ENCODE assay signal across 8 cellular contexts in genomic region chr11:33699515-33700424, GRCh38. TPM values are rescaled to one million over a fixed set of nuclear protein-coding genes. Genes with fewer than 3 reads are reported as not detected.
DNase-seq lines count a peak whose midpoint lies in the region; ATAC-seq and TF ChIP-seq lines count a peak whose summit lies in the region.

No MANE protein-coding gene starts in this region.

- H3K27ac Mint-ChIP-seq in activated T-cell treated with anti-CD3 and anti-CD28 coated beads, Interleukin-2, amount 50 U/mL, for 72 hours: no peak overlapping the region

- peaks cover 15% of the 10 kb centered on the region for H3K4me1 Mint-ChIP-seq in activated T-cell treated with anti-CD3 and anti-CD28 coated beads, Interleukin-2, amount 50 U/mL, for 72 hours (ENCODE audit: low read depth)

- TF ChIP-seq POLR2A in body of pancreas (IDR thresholded peaks at IDR 0.05) (peak in 1 of 3 donors; percentile 13), lower leg skin (IDR thresholded peaks at IDR 0.05) (no peak), upper lobe of left lung (IDR thresholded peaks at IDR 0.05) (no peak)

- TF ChIP-seq CTCF in body of pancreas (IDR thresholded peaks at IDR 0.05) (no peak), lower leg skin (IDR thresholded peaks at IDR 0.05) (peak in 1 of 3 donors; percentile 14), upper lobe of left lung (IDR thresholded peaks at IDR 0.05) (no peak)

- H3K27me3 ChIP-seq in body of pancreas (no peaks in the 10 kb centered on the region), upper lobe of left lung (no peaks in the 10 kb centered on the region)

- H3K9me3 ChIP-seq in body of pancreas (no peaks in the 10 kb centered on the region), upper lobe of left lung (no peaks in the 10 kb centered on the region)

- H3K36me3 ChIP-seq in body of pancreas (replicated peaks in 1 of 2; ENCODE audit: insufficient read depth in 1 of 2, low read depth in 2 of 2): no peaks in the 10 kb centered on the region
- H3K36me3 ChIP-seq in upper lobe of left lung: no peaks in the 10 kb centered on the region

- no peak for ATAC-seq in activated T-cell treated with anti-CD3 and anti-CD28 coated beads, Interleukin-2, amount 50 U/mL, for 72 hours (replicated peaks in 1 of 2)
- ATAC-seq in body of pancreas (no peak), upper lobe of left lung (ENCODE audit: low FRiP score in 2 of 2) (no peak), HG03175 (IDR thresholded peaks at IDR 0.05; ENCODE audit: unreplicated experiment) (no peak)

- no peaks in the 10 kb centered on the region for H3K9me3 Mint-ChIP-seq in activated T-cell treated with anti-CD3 and anti-CD28 coated beads, Interleukin-2, amount 50 U/mL, for 72 hours

- H3K36me3 Mint-ChIP-seq in activated T-cell treated with anti-CD3 and anti-CD28 coated beads, Interleukin-2, amount 50 U/mL, for 72 hours (ENCODE audit: insufficient read depth in 2 of 2): no peaks in the 10 kb centered on the region

- 53 to 82% methylated on average over 17 to 31 of the region's 31 CpGs for WGBS in body of pancreas, 2 donors
- 51 to 53% methylated on average over 26 to 31 of the region's 31 CpGs for WGBS in lower leg skin, 2 donors
- WGBS in upper lobe of left lung, 2 donors: 56 to 66% methylated on average over 19 to 30 of the region's 31 CpGs

- peak overlapping the region; percentile 78 to 88 (median 81) for H3K27ac ChIP-seq in body of pancreas
- peak overlapping the region; percentile 83 to 90 (median 89) for H3K27ac ChIP-seq in upper lobe of left lung

- TF ChIP-seq EP300 in upper lobe of left lung (IDR thresholded peaks at IDR 0.05): no peak

- peaks cover 37% of the 10 kb centered on the region for H3K27me3 Mint-ChIP-seq in activated T-cell treated with anti-CD3 and anti-CD28 coated beads, Interleukin-2, amount 50 U/mL, for 72 hours (ENCODE audit: low read depth)

- peak overlapping the region; percentile 77 to 85 for H3K4me3 Mint-ChIP-seq in activated T-cell treated with anti-CD3 and anti-CD28 coated beads, Interleukin-2, amount 50 U/mL, for 72 hours

- intact Hi-C loops in body of pancreas (cut with DNase I) (no loop called here), lower leg skin (cut with DNase I; ENCODE audit: low total_unique reads) (no loop called here)

- peaks cover 79% of the 10 kb centered on the region for H3K4me1 ChIP-seq in body of pancreas
- peaks cover 44 to 80% (median 65%) of the 10 kb centered on the region in 4 donors for H3K4me1 ChIP-seq in upper lobe of left lung

- no peak overlapping the region for H3K4me3 ChIP-seq in body of pancreas
- peak overlapping the region; percentile 4 for H3K4me3 ChIP-seq in lower leg skin (ENCODE audit: low read depth, poor library complexity, severe bottlenecking)
- H3K4me3 ChIP-seq in upper lobe of left lung: peak overlapping the region in 3 of 4 donors; percentile 42 to 66 (median 61)

- no peak for DNase-seq in activated T-cell treated with anti-CD3 and anti-CD28 coated beads, Interleukin-2, amount 50 U/mL, for 72 hours
- DNase-seq in activated T-cell treated with anti-CD3 and anti-CD28 coated beads for 4 hours: no peak
- peak; percentile 27 to 43 (median 30) for DNase-seq in body of pancreas
- DNase-seq in lower leg skin (ENCODE audit: low spot score in 2 of 2): peak in 1 of 2 donors; percentile 93
- peak in 1 of 2 donors; percentile 25 for DNase-seq in upper lobe of left lung
- DNase-seq in COLO829 (ENCODE audit: low spot score): no peak
- DNase-seq in GF-D8 (lab: John Stamatoyannopoulos, UW): no peak

RNA-seq across cellular contexts. Expression of gene C11orf91, which starts 0.9 kb away (rescaled TPM):
- total RNA-seq in activated T-cell treated with anti-CD3 and anti-CD28 coated beads, Interleukin-2, amount 50 U/mL, for 72 hours: not detected
- total RNA-seq in body of pancreas (not detected), lower leg skin (under 1 TPM in 1 of 4 donors, not detected in 3; 0.49 TPM), upper lobe of left lung (1 to 10 TPM in 1 of 6 donors, under 1 TPM in 1, not detected in 4; 0.77 to 1.3 TPM)

RNA-seq across cellular contexts. Expression of gene CD59, which starts 36.5 kb away (rescaled TPM):
- total RNA-seq in activated T-cell treated with anti-CD3 and anti-CD28 coated beads, Interleukin-2, amount 50 U/mL, for 72 hours: 10 to 100 TPM; 10.0 to 35.5 TPM
- total RNA-seq in body of pancreas (100 to 1,000 TPM in 1 of 2 donors, 10 to 100 TPM in 1; 68.2 to 194 TPM), lower leg skin (100 to 1,000 TPM; 222 to 444 (median 324) TPM), upper lobe of left lung (100 to 1,000 TPM in 5 of 6 donors, 10 to 100 TPM in 1; 57.6 to 914 (median 315) TPM)

Comparison
In these comparisons a context has a peak if more than half of its experiments do, and no peak if none do; other contexts are left out.
1. DNase-seq: peak in body of pancreas (4 of 4); none in activated T-cell treated with anti-CD3 and anti-CD28 coated beads, Interleukin-2, amount 50 U/mL, for 72 hours (0 of 2), activated T-cell treated with anti-CD3 and anti-CD28 coated beads for 4 hours (single experiment), COLO829 (single experiment) and GF-D8 (single experiment).
2. H3K4me3 ChIP-seq: peak in lower leg skin (single experiment) and upper lobe of left lung (3 of 4); none in body of pancreas (0 of 2).